Comparison of ENCODE assay signal across 18 cellular contexts in genomic region chr1:174911626-174912025, GRCh38.
A peak's percentile ranks its signal among the peaks of the same experiment; 100 is the strongest.
DNase-seq lines count a peak whose midpoint lies in the region; ATAC-seq lines count a peak whose summit lies in the region.
"Had no signal": no experiment of that assay in that cellular context is flagged by ENCODE, and none has a peak within 500 bp of the region (broad histone marks: within the 10 kb centered on the region; RNA-seq: fewer than 3 reads in every experiment).

No MANE protein-coding gene starts in this region.

- H3K4me1 Mint-ChIP-seq in activated T-cell treated with anti-CD3 and anti-CD28 coated beads, Interleukin-2, amount 50 U/mL, for 72 hours (ENCODE audit: low read depth) = peaks cover 53% of the 10 kb centered on the region
- peaks cover 12% of the 10 kb centered on the region for H3K4me1 Mint-ChIP-seq in activated T-helper 17 cell treated with anti-CD3 and anti-CD28 coated beads, Interleukin-2, amount 50 U/mL, for 72 hours

- no peaks in the 10 kb centered on the region for H3K36me3 ChIP-seq in GM23248 (ENCODE audit: low read depth)

- no peak for ATAC-seq in activated T-cell treated with anti-CD3 and anti-CD28 coated beads, Interleukin-2, amount 50 U/mL, for 72 hours (replicated peaks in 1 of 2)
- no peak for ATAC-seq in activated T-helper 17 cell treated with anti-CD3 and anti-CD28 coated beads, Interleukin-2, amount 50 U/mL, for 72 hours (replicated peaks)
- no peak for ATAC-seq in GM19328 (IDR thresholded peaks at IDR 0.05; ENCODE audit: unreplicated experiment)
- ATAC-seq: PC-3 had no signal

- no peaks in the 10 kb centered on the region for H3K27me3 ChIP-seq in GM23248 (replicated peaks; ENCODE audit: insufficient read depth)
- H3K27me3 ChIP-seq: BLaER1 treated with 17β-estradiol and CSF1 and Interleukin-3, amounts not matched to agents 10 nM and 100 nM had no signal

- peaks cover 0 to 2% of the 10 kb centered on the region in 2 donors for H3K36me3 Mint-ChIP-seq in activated T-cell treated with anti-CD3 and anti-CD28 coated beads, Interleukin-2, amount 50 U/mL, for 72 hours (ENCODE audit: insufficient read depth in 2 of 2)
- H3K36me3 Mint-ChIP-seq in activated T-helper 17 cell treated with anti-CD3 and anti-CD28 coated beads, Interleukin-2, amount 50 U/mL, for 72 hours (ENCODE audit: low read depth) = no peaks in the 10 kb centered on the region

- no peak overlapping the region for H3K4me2 ChIP-seq in GM23248 (ENCODE audit: unreplicated experiment)
- H3K4me2 ChIP-seq: BLaER1 treated with 17β-estradiol and CSF1 and Interleukin-3, amounts not matched to agents 10 nM and 100 nM had no signal

- no peak for DNase-seq in activated T-cell treated with anti-CD3 and anti-CD28 coated beads, Interleukin-2, amount 50 U/mL, for 72 hours
- DNase-seq in activated T-cell treated with anti-CD3 and anti-CD28 coated beads, Interleukin-2, amount 50 U/mL, for 1 hour = no peak
- DNase-seq in GM23248 = peak; percentile 26
- no peak for DNase-seq in effector CD4-positive, alpha-beta T cell
- no peak for DNase-seq in NCI-H748 (lab: John Stamatoyannopoulos, UW; ENCODE audit: unreplicated experiment)
- DNase-seq in NCI-H526 (lab: John Stamatoyannopoulos, UW) = no peak
- DNase-seq: DMS79 treated with DMSO at 0.1 percent for 48 hours, HCEC 1CT, NCI-H1105, NCI-H2081, NCI-H2171 treated with DMSO at 0.1 percent for 48 hours, NCI-H446 treated with DMSO at 0.1 percent for 48 hours, NCI-H748 treated with DMSO at 0.1 percent for 48 hours, PC-3 had no signal

- H3K4me1 ChIP-seq in GM23248 (ENCODE audit: insufficient read depth) = no peaks in the 10 kb centered on the region

- no peaks in the 10 kb centered on the region for H3F3A ChIP-seq in GM23248 (ENCODE audit: insufficient read depth)

- in situ Hi-C loops in GM23248 (cut with MboI) = no loop called here

- no peak overlapping the region for H2AFZ ChIP-seq in GM23248

- H3K9me2 ChIP-seq in GM23248 (ENCODE audit: insufficient read depth) = no peaks in the 10 kb centered on the region

- no peaks in the 10 kb centered on the region for H3K9me3 ChIP-seq in GM23248 (ENCODE audit: low read depth)

- H3K9ac ChIP-seq in GM23248 = no peak overlapping the region
- H3K9ac ChIP-seq: BLaER1 treated with 17β-estradiol and CSF1 and Interleukin-3, amounts not matched to agents 10 nM and 100 nM had no signal

- H3K9me3 Mint-ChIP-seq in activated T-cell treated with anti-CD3 and anti-CD28 coated beads, Interleukin-2, amount 50 U/mL, for 72 hours = no peaks in the 10 kb centered on the region
- H3K9me3 Mint-ChIP-seq in activated T-helper 17 cell treated with anti-CD3 and anti-CD28 coated beads, Interleukin-2, amount 50 U/mL, for 72 hours = no peaks in the 10 kb centered on the region

- H4K20me1 ChIP-seq in GM23248 (ENCODE audit: insufficient read depth) = no peaks in the 10 kb centered on the region
- H4K20me1 ChIP-seq: BLaER1 treated with 17β-estradiol and CSF1 and Interleukin-3, amounts not matched to agents 10 nM and 100 nM had no signal

- H3K27ac ChIP-seq in GM23248 = no peak overlapping the region
- H3K27ac ChIP-seq: BLaER1 treated with 17β-estradiol and CSF1 and Interleukin-3, amounts not matched to agents 10 nM and 100 nM; RWPE1 had no signal

- no peaks in the 10 kb centered on the region for H3K79me2 ChIP-seq in GM23248 (ENCODE audit: insufficient read depth)

- H3K4me3 Mint-ChIP-seq in activated T-cell treated with anti-CD3 and anti-CD28 coated beads, Interleukin-2, amount 50 U/mL, for 72 hours = no peak overlapping the region
- H3K4me3 Mint-ChIP-seq in activated T-helper 17 cell treated with anti-CD3 and anti-CD28 coated beads, Interleukin-2, amount 50 U/mL, for 72 hours = no peak overlapping the region

- H3K27me3 Mint-ChIP-seq in activated T-cell treated with anti-CD3 and anti-CD28 coated beads, Interleukin-2, amount 50 U/mL, for 72 hours (ENCODE audit: low read depth) = no peaks in the 10 kb centered on the region
- H3K27me3 Mint-ChIP-seq in activated T-helper 17 cell treated with anti-CD3 and anti-CD28 coated beads, Interleukin-2, amount 50 U/mL, for 72 hours = no peaks in the 10 kb centered on the region

- no peak overlapping the region for H3K4me3 ChIP-seq in GM23248
- H3K4me3 ChIP-seq: BLaER1 treated with 17β-estradiol and CSF1 and Interleukin-3, amounts not matched to agents 10 nM and 100 nM had no signal

- 55 to 62% methylated on average over 2 of the region's 2 CpGs for WGBS in GM23248 (ENCODE audit: low coverage in 1 of 2, low lambda C conversion rate in 2 of 2, missing lambda C conversion rate in 2 of 2), 2 experiments

- peak overlapping the region; percentile 82 for H3K27ac Mint-ChIP-seq in activated T-cell treated with anti-CD3 and anti-CD28 coated beads, Interleukin-2, amount 50 U/mL, for 72 hours
- peak overlapping the region; percentile 30 for H3K27ac Mint-ChIP-seq in activated T-helper 17 cell treated with anti-CD3 and anti-CD28 coated beads, Interleukin-2, amount 50 U/mL, for 72 hours
